Comparison of ENCODE assay signal across 1 cellular context in the genomic region with DNA sequence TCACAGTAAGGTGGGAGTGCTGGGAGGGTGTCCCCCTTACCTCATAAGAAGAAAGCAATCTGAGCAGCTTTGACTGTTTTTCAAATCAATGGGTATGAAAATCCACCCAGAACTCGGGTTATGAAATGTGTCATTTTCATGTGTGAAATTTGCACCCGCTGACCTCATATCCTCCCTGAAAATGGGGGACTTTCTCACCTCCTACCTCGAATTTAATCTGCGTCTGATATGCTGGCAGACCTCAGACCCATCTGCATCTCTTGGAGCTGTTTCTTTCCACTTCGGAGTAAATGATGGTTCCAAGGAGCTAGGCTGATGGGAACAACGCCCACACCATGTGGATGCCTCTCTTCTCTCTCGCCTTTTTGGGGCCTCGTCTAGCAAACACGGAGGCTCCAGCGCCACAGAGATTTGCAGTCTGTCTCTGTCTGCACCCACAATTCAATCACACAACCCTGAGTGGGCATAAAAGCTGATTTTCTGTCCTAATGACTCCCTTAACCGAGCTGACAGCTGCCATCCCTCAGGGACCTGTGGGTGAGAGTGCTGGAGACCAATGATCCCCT.
TF ChIP-seq lines count a peak whose summit lies in the region.

No MANE protein-coding gene starts in this region.

TF ChIP-seq in GM12878, 131 proteins besides CTCF, POLR2A, EP300 and RAD21 (continued from another document):
- TF ChIP-seq MEF2B (IDR thresholded peaks at IDR 0.05; ENCODE audit: partially characterized antibody, poor library complexity, severe bottlenecking) (peak; percentile 25), MEF2A (IDR thresholded peaks at IDR 0.05; ENCODE audit: insufficient read depth, low read depth, low read length) (no peak), KDM1A (IDR thresholded peaks at IDR 0.05; ENCODE audit: borderline replicate concordance) (no peak)
